ENCODE assay signal across 31 cellular contexts in the genomic region with DNA sequence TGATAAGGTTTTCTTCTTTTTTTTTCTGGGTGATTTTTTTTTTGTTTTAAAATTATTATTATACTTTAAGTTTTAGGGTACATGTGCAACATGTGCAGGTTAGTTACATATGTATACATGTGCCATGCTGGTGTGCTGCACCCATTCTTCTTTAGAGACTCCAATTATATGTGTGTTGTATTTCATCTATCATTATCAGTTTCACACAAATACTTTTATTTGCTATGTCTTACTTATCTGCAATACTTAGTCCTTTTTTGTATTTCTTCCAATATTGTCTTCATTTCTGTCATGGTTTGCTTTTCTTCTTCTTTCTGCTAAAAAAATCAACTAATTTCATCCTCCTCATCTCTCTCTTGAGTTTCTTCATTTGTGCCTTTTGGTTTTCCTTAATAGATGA.
"Had no signal": no experiment of that assay in that cellular context is flagged by ENCODE, and none has a peak within 500 bp of the region (broad histone marks: within the 10 kb centered on the region; RNA-seq: fewer than 3 reads in every experiment).

No MANE protein-coding gene starts in this region.

- ATAC-seq: activated CD8-positive, alpha-beta T cell treated with anti-CD3 and anti-CD28 coated beads for 36 hours; activated naive CD4-positive, alpha-beta T cell treated with anti-CD3 and anti-CD28 coated beads, Interleukin-2, amount 50 U/mL, for 72 hours; activated T-helper 17 cell treated with anti-CD3 and anti-CD28 coated beads, Interleukin-2, amount 50 U/mL, for 72 hours had no signal

- H3K4me1 ChIP-seq: adrenal gland, ascending aorta had no signal

- DNase-seq: activated B cell treated with CpG ODN at 0.5 μM for 24 hours; activated CD4-positive, alpha-beta memory T cell treated with anti-CD3 and anti-CD28 coated beads for 36 hours; activated CD4-positive, alpha-beta T cell treated with anti-CD3 and anti-CD28 coated beads for 4 hours; activated CD4-positive, alpha-beta T cell treated with anti-CD3 and anti-CD28 coated beads, Interleukin-2, amount 10 ng/mL, durations not matched to agents 24 days and 14 days; activated CD4-positive, alpha-beta T cell treated with anti-CD3 and anti-CD28 coated beads, Interleukin-2, amount 50 U/mL, for 1 hour; activated CD4-positive, alpha-beta T cell treated with anti-CD3 and anti-CD28 coated beads, Interleukin-2, amount 50 U/mL, for 4 hours; activated CD4-positive, CD25-positive, alpha-beta regulatory T cell treated with anti-CD3 and anti-CD28 coated beads, Interleukin-2, amount 50 U/mL, for 72 hours; activated CD8-positive, alpha-beta memory T cell treated with anti-CD3 and anti-CD28 coated beads, Interleukin-2, amount 50 U/mL, for 4 hours; activated CD8-positive, alpha-beta T cell treated with anti-CD3 and anti-CD28 coated beads for 36 hours; activated effector memory CD4-positive, alpha-beta T cell treated with anti-CD3 and anti-CD28 coated beads, Interleukin-2, amount 50 U/mL, for 16 hours; activated gamma-delta T cell treated with Interleukin-2 at 50 U/mL for 16 hours; activated naive CD4-positive, alpha-beta T cell; activated naive CD4-positive, alpha-beta T cell treated with anti-CD3 and anti-CD28 coated beads for 36 hours; activated naive CD4-positive, alpha-beta T cell treated with anti-CD3 and anti-CD28 coated beads, Interleukin-2, amount 50 U/mL, for 16 hours; activated naive CD8-positive, alpha-beta T cell treated with anti-CD3 and anti-CD28 coated beads for 36 hours; activated T-cell treated with anti-CD3 and anti-CD28 coated beads for 4 hours; activated T-cell treated with anti-CD3 and anti-CD28 coated beads, Interleukin-2, amount 50 U/mL, for 1 hour; activated T-cell treated with anti-CD3 and anti-CD28 coated beads, Interleukin-2, amount 50 U/mL, for 48 hours; adrenal gland; amygdala; anterior cingulate cortex; caudate nucleus; cerebellar nuclear complex; T-helper 1 cell; T-helper 2 cell; T-helper 9 cell had no signal

- H3K9me3 ChIP-seq: ascending aorta had no signal

- H3K27ac ChIP-seq: adrenal gland, ascending aorta, cardiac muscle cell, VCaP had no signal

- H3K36me3 ChIP-seq: adrenal gland, ascending aorta, cardiac muscle cell had no signal

- H3K4me3 ChIP-seq: adrenal gland, ascending aorta, cardiac muscle cell had no signal
